ENCODE assay signal across 17 cellular contexts in the genomic region with DNA sequence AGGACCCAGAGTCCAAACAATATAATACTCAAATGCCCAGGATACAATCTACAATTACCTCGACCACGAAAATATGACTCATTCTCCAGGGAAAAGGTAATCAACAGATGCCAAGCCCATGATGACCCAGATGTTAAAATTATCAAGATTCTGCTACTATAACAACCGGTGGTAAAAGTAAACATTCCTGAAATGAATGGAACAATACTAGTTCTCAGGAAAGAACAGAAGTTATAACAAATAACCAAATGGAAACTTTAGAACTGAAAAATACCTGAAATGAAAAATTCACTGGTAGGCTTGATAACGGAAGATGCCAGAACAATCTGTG. TPM values are rescaled to one million over a fixed set of nuclear protein-coding genes. Genes with fewer than 3 reads are reported as not detected.
DNase-seq lines count a peak whose midpoint lies in the region; ATAC-seq, FAIRE-seq and TF ChIP-seq lines count a peak whose summit lies in the region.
"Had no signal": no experiment of that assay in that cellular context is flagged by ENCODE, and none has a peak within 500 bp of the region (broad histone marks: within the 10 kb centered on the region; RNA-seq: fewer than 3 reads in every experiment).

No MANE protein-coding gene starts in this region.

- TF ChIP-seq CTCF in pancreas (IDR thresholded peaks at IDR 0.05) = no peak
- TF ChIP-seq CTCF in GM10248 (IDR thresholded peaks at IDR 0.05; ENCODE audit: control extremely low read depth, extremely low read depth, low read depth, missing control alignments) = no peak
- no peak for TF ChIP-seq CTCF in type B pancreatic cell (conservative IDR thresholded peaks at IDR 0.05)

- H3K27me3 ChIP-seq in pancreas = no peaks in the 10 kb centered on the region
- H3K27me3 ChIP-seq: MG63 had no signal

- H3K4me1 Mint-ChIP-seq in immature natural killer cell (no peaks in the 10 kb centered on the region), type B pancreatic cell (ENCODE audit: unreplicated experiment) (no peaks in the 10 kb centered on the region)
- H3K4me1 Mint-ChIP-seq: CD4-positive, CD25-positive, alpha-beta regulatory T cell had no signal

- no peaks in the 10 kb centered on the region for H3K36me3 ChIP-seq in pancreas
- H3K36me3 ChIP-seq: MG63 had no signal

- H3K36me3 Mint-ChIP-seq in immature natural killer cell = no peaks in the 10 kb centered on the region
- H3K36me3 Mint-ChIP-seq in type B pancreatic cell = no peaks in the 10 kb centered on the region
- H3K36me3 Mint-ChIP-seq: activated CD4-positive, alpha-beta memory T cell treated with anti-CD3 and anti-CD28 coated beads for 36 hours; CD4-positive, CD25-positive, alpha-beta regulatory T cell had no signal

- no peaks in the 10 kb centered on the region for H3K4me1 ChIP-seq in pancreas

- intact Hi-C loops in pancreas (cut with DNase I) = no loop called here

- H3K9me3 Mint-ChIP-seq in immature natural killer cell (no peaks in the 10 kb centered on the region), type B pancreatic cell (no peaks in the 10 kb centered on the region)
- H3K9me3 Mint-ChIP-seq: activated CD4-positive, alpha-beta memory T cell treated with anti-CD3 and anti-CD28 coated beads for 36 hours; CD4-positive, CD25-positive, alpha-beta regulatory T cell; T-helper 2 cell treated with Interferon-gamma antibody and Interleukin-4, amounts not matched to agents 5 μg/mL and 100 μg/mL, for 36 hours had no signal

- H3K27ac ChIP-seq in epithelial cell of prostate (no peak overlapping the region), pancreas (no peak overlapping the region)

- CTCF ChIA-PET in GM10248 (lab: Yijun Ruan, JAX) = no interaction called here

- no peak overlapping the region for H3K4me3 ChIP-seq in pancreas
- H3K4me3 ChIP-seq: MG63 had no signal

- POLR2A ChIA-PET in GM10248 (lab: Yijun Ruan, JAX) = no interaction called here

- DNase-seq in GM04504 (ENCODE audit: low read depth) (peak; percentile 12), RPMI7951 (ENCODE audit: low read depth) (peak; percentile 52), epithelial cell of prostate (ENCODE audit: low read depth, low spot score) (peak; percentile 12), pancreas (no peak), GM10248 (ENCODE audit: extremely low spot score) (no peak), immature natural killer cell (no peak), type B pancreatic cell (ENCODE audit: extremely low spot score, unreplicated experiment) (no peak)
- DNase-seq: activated CD4-positive, alpha-beta memory T cell treated with anti-CD3 and anti-CD28 coated beads for 36 hours; activated gamma-delta T cell treated with Interleukin-2 at 50 U/mL for 16 hours; CD4-positive, CD25-positive, alpha-beta regulatory T cell; central memory CD4-positive, alpha-beta T cell; MG63; stimulated activated CD4-positive, alpha-beta T cell treated with anti-CD3 and anti-CD28 coated beads, Interleukin-4, amount 100 ng/mL, for 24 hours; stimulated activated naive CD4-positive, alpha-beta T cell had no signal

- H3K4me3 Mint-ChIP-seq in immature natural killer cell (no peak overlapping the region), type B pancreatic cell (no peak overlapping the region)
- H3K4me3 Mint-ChIP-seq: activated CD4-positive, alpha-beta memory T cell treated with anti-CD3 and anti-CD28 coated beads for 36 hours; CD4-positive, CD25-positive, alpha-beta regulatory T cell; T-helper 2 cell treated with Interferon-gamma antibody and Interleukin-4, amounts not matched to agents 5 μg/mL and 100 μg/mL, for 36 hours had no signal

- no peaks in the 10 kb centered on the region for H3K9me3 ChIP-seq in pancreas
- H3K9me3 ChIP-seq: MG63 had no signal

- H3K27me3 Mint-ChIP-seq in immature natural killer cell (ENCODE audit: low read depth in 3 of 3) = peaks cover 2 to 5% (median 2%) of the 10 kb centered on the region in 3 donors
- no peaks in the 10 kb centered on the region for H3K27me3 Mint-ChIP-seq in type B pancreatic cell
- H3K27me3 Mint-ChIP-seq: CD4-positive, CD25-positive, alpha-beta regulatory T cell had no signal

- FAIRE-seq in pancreas (lab: Jason Lieb, UNC) = peak; percentile 66

- H3K27ac Mint-ChIP-seq in immature natural killer cell (no peak overlapping the region), type B pancreatic cell (no peak overlapping the region)
- H3K27ac Mint-ChIP-seq: activated CD4-positive, alpha-beta memory T cell treated with anti-CD3 and anti-CD28 coated beads for 36 hours; CD4-positive, CD25-positive, alpha-beta regulatory T cell; T-helper 2 cell treated with Interferon-gamma antibody and Interleukin-4, amounts not matched to agents 5 μg/mL and 100 μg/mL, for 36 hours had no signal

- peak; percentile 38 to 57 (median 54) for ATAC-seq in pancreas
- ATAC-seq in GM21390 (IDR thresholded peaks at IDR 0.05; ENCODE audit: unreplicated experiment) = no peak
- ATAC-seq: Panc1 had no signal

- WGBS in pancreas, 2 donors = 33 to 34% methylated on average over 4 of the region's 4 CpGs

RNA-seq across cellular contexts. Expression of a gene that starts 34.1 kb away (rescaled TPM):
- 30.3 and 36.6 TPM in 2 replicates for total RNA-seq in RPMI7951 (2014; rRNA removed; shearing (Covaris generic))
- total RNA-seq in pancreas = 10 to 100 TPM; 21.5 to 40.7 (median 27.1) TPM
- 10 to 100 TPM; 39.4 to 69.8 TPM for polyA plus RNA-seq in pancreas
- 100 to 1,000 TPM in 1 of 3 donors, 10 to 100 TPM in 2; 75.1 to 119 (median 77.3) TPM for polyA plus RNA-seq in immature natural killer cell
- 46.6 and 53.8 TPM in 2 replicates for total RNA-seq in type B pancreatic cell (ENCODE audit: low replicate concordance)

RNA-seq across cellular contexts. Expression of a gene that starts 59.5 kb away (rescaled TPM):
- total RNA-seq in RPMI7951 (2014; rRNA removed; shearing (Covaris generic)) = 47.1 and 66.8 TPM in 2 replicates
- total RNA-seq in pancreas (10 to 100 TPM; 15.6 to 27.7 (median 24.4) TPM), type B pancreatic cell (ENCODE audit: low replicate concordance) (35.1 and 35.5 TPM in 2 replicates)
- polyA plus RNA-seq in pancreas (10 to 100 TPM; 43.8 to 63.2 TPM), immature natural killer cell (10 to 100 TPM; 52.3 to 69.5 (median 55.5) TPM)

Comparison
In these comparisons a context has a peak if more than half of its experiments do, and no peak if none do; other contexts are left out.
1. DNase-seq: peak in GM04504 (single experiment), RPMI7951 (single experiment) and epithelial cell of prostate (single experiment); none in pancreas (0 of 6), GM10248 (single experiment), immature natural killer cell (0 of 3) and type B pancreatic cell (single experiment).